7 cellular contexts compared by ENCODE assay signal in genomic region chr10:59240581-59241183, GRCh38.
DNase-seq lines count a peak whose midpoint lies in the region; ATAC-seq, FAIRE-seq and TF ChIP-seq lines count a peak whose summit lies in the region.

No MANE protein-coding gene starts in this region.

- no peak for TF ChIP-seq EP300 in upper lobe of left lung (IDR thresholded peaks at IDR 0.05)

- FAIRE-seq in G401.6 (lab: Jason Lieb, UNC), result peak; percentile 93

- H3K4me1 Mint-ChIP-seq in activated CD8-positive, alpha-beta T cell treated with anti-CD3 and anti-CD28 coated beads, Interleukin-2, amount 10 ng/mL, durations not matched to agents 7 days and 5 days (ENCODE audit: low read depth), result no peaks in the 10 kb centered on the region

- CTCF ChIA-PET in activated CD8-positive, alpha-beta T cell treated with anti-CD3 and anti-CD28 coated beads, Interleukin-2, amount 10 ng/mL, durations not matched to agents 7 days and 5 days (lab: Charles Lee), result no interaction called here

- H3K27me3 ChIP-seq in upper lobe of left lung, result no peaks in the 10 kb centered on the region

- no peaks in the 10 kb centered on the region for H3K36me3 Mint-ChIP-seq in activated CD8-positive, alpha-beta T cell treated with anti-CD3 and anti-CD28 coated beads, Interleukin-2, amount 10 ng/mL, durations not matched to agents 7 days and 5 days (ENCODE audit: low read depth)

- WGBS in upper lobe of left lung, 2 donors, result 35 to 41% methylated on average over 2 of the region's 2 CpGs

- ATAC-seq in activated CD8-positive, alpha-beta T cell treated with anti-CD3 and anti-CD28 coated beads, Interleukin-2, amount 10 ng/mL, durations not matched to agents 7 days and 5 days, result no peak
- ATAC-seq in upper lobe of left lung (ENCODE audit: low FRiP score in 2 of 2) (no peak), HG02759 (IDR thresholded peaks at IDR 0.05; ENCODE audit: unreplicated experiment) (no peak), GM19397 (IDR thresholded peaks at IDR 0.05; ENCODE audit: unreplicated experiment) (no peak)

- H3K4me1 ChIP-seq in upper lobe of left lung, result no peaks in the 10 kb centered on the region

- TF ChIP-seq CTCF in upper lobe of left lung (IDR thresholded peaks at IDR 0.05), result peak; percentile 23 to 73 (median 48)

- H3K27ac ChIP-seq in upper lobe of left lung, result no peak overlapping the region

- no peaks in the 10 kb centered on the region for H3K9me3 Mint-ChIP-seq in activated CD8-positive, alpha-beta T cell treated with anti-CD3 and anti-CD28 coated beads, Interleukin-2, amount 10 ng/mL, durations not matched to agents 7 days and 5 days (ENCODE audit: insufficient read depth)

- no peaks in the 10 kb centered on the region for H3K9me3 ChIP-seq in upper lobe of left lung

- no peak overlapping the region for H3K4me3 ChIP-seq in upper lobe of left lung

- H3K36me3 ChIP-seq in upper lobe of left lung, result no peaks in the 10 kb centered on the region

- POLR2A ChIA-PET in activated CD8-positive, alpha-beta T cell treated with anti-CD3 and anti-CD28 coated beads, Interleukin-2, amount 10 ng/mL, durations not matched to agents 7 days and 5 days (lab: Charles Lee), result no interaction called here

- TF ChIP-seq POLR2A in upper lobe of left lung (IDR thresholded peaks at IDR 0.05), result no peak

- DNase-seq in LHCN-M2 (ENCODE audit: low read depth) (peak; percentile 46), iris pigment epithelial cell (ENCODE audit: low read depth) (peak; percentile 42), upper lobe of left lung (no peak)
- DNase-seq in activated CD8-positive, alpha-beta T cell treated with anti-CD3 and anti-CD28 coated beads, Interleukin-2, amount 10 ng/mL, durations not matched to agents 7 days and 5 days, result peak; percentile 21

- H3K27ac Mint-ChIP-seq in activated CD8-positive, alpha-beta T cell treated with anti-CD3 and anti-CD28 coated beads, Interleukin-2, amount 10 ng/mL, durations not matched to agents 7 days and 5 days, result no peak overlapping the region

- H3K27me3 Mint-ChIP-seq in activated CD8-positive, alpha-beta T cell treated with anti-CD3 and anti-CD28 coated beads, Interleukin-2, amount 10 ng/mL, durations not matched to agents 7 days and 5 days (ENCODE audit: low read depth), result no peaks in the 10 kb centered on the region

- no peak overlapping the region for H3K4me3 Mint-ChIP-seq in activated CD8-positive, alpha-beta T cell treated with anti-CD3 and anti-CD28 coated beads, Interleukin-2, amount 10 ng/mL, durations not matched to agents 7 days and 5 days

Comparison
In these comparisons a context has a peak if more than half of its experiments do, and no peak if none do; other contexts are left out.
1. DNase-seq: peak in LHCN-M2 (single experiment), activated CD8-positive, alpha-beta T cell treated with anti-CD3 and anti-CD28 coated beads, Interleukin-2, amount 10 ng/mL, durations not matched to agents 7 days and 5 days (single experiment) and iris pigment epithelial cell (single experiment); none in upper lobe of left lung (0 of 2).